ENCODE assay signal across 8 cellular contexts in genomic region chr16:83113317-83113716, GRCh38.
A peak's percentile ranks its signal among the peaks of the same experiment; 100 is the strongest.
DNase-seq lines count a peak whose midpoint lies in the region; ATAC-seq, FAIRE-seq and TF ChIP-seq lines count a peak whose summit lies in the region.

No MANE protein-coding gene starts in this region.

- no peak overlapping the region for H2BK5ac ChIP-seq in mesendoderm (ENCODE audit: low read length)

- FAIRE-seq in H54 (lab: Jason Lieb, UNC), result no peak

- H3K4me3 ChIP-seq in choroid plexus epithelial cell (ENCODE audit: low read depth, low read length) (no peak overlapping the region), mesendoderm (ENCODE audit: low read length) (no peak overlapping the region)

- H3K27me3 ChIP-seq in mesendoderm (ENCODE audit: insufficient read depth, low read length, poor library complexity), result no peaks in the 10 kb centered on the region

- no peak overlapping the region for H3K4ac ChIP-seq in mesendoderm (ENCODE audit: low read depth, low read length)

- DNase-seq in DMS53 treated with DMSO at 0.1 percent for 48 hours (lab: John Stamatoyannopoulos, UW; ENCODE audit: unreplicated experiment), result peak; percentile 1
- peak; percentile 63 for DNase-seq in choroid plexus epithelial cell (ENCODE audit: low read depth)
- peak; percentile 59 for DNase-seq in mesendoderm
- no peak for DNase-seq in T-cell
- DNase-seq in H54 (ENCODE audit: insufficient read length, low spot score), result no peak
- DNase-seq in stimulated activated naive B cell treated with anti-CD40 and anti-IgM and Interleukin-4, amounts not matched to agents 10 μg/mL and 1 μg/mL and 100 μg/mL, for 72 hours, result no peak

- CTCF ChIA-PET in T-cell (lab: Charles Lee), result no interaction called here

- no peak overlapping the region for H3K9ac ChIP-seq in mesendoderm (ENCODE audit: low read length)

- no peak overlapping the region for H2BK120ac ChIP-seq in mesendoderm (ENCODE audit: low read depth, low read length)

- no peaks in the 10 kb centered on the region for H3K4me1 ChIP-seq in mesendoderm (ENCODE audit: control insufficient read depth, low read depth, low read length)

- no CpG with 5 or more reads among the region's 7 CpGs for whole genome bisulfite sequencing in mesendoderm (ENCODE audit: extremely low coverage, insufficient coverage, low lambda C conversion rate)

- no peak overlapping the region for H3K4me3 Mint-ChIP-seq in T-cell
- H3K4me3 Mint-ChIP-seq in stimulated activated naive B cell treated with anti-CD40 and anti-IgM and Interleukin-4, amounts not matched to agents 10 μg/mL and 1 μg/mL and 100 μg/mL, for 72 hours, result no peak overlapping the region

- no peaks in the 10 kb centered on the region for H3K4me1 Mint-ChIP-seq in T-cell
- H3K4me1 Mint-ChIP-seq in stimulated activated naive B cell treated with anti-CD40 and anti-IgM and Interleukin-4, amounts not matched to agents 10 μg/mL and 1 μg/mL and 100 μg/mL, for 72 hours, result no peaks in the 10 kb centered on the region

- POLR2A ChIA-PET in T-cell (lab: Charles Lee), result no interaction called here

- no peak overlapping the region for H3K23ac ChIP-seq in mesendoderm (ENCODE audit: low read length)

- no peak overlapping the region for H3K4me2 ChIP-seq in mesendoderm (ENCODE audit: low read length)

- no peak overlapping the region for H2AK5ac ChIP-seq in mesendoderm (ENCODE audit: low read length)

- TF ChIP-seq CTCF in LNCAP (IDR thresholded peaks at IDR 0.05) (peak; percentile 61), choroid plexus epithelial cell (conservative IDR thresholded peaks at IDR 0.05; ENCODE audit: low read depth, low read length) (peak; percentile 87)

- no peak overlapping the region for H3K27ac Mint-ChIP-seq in T-cell
- H3K27ac Mint-ChIP-seq in stimulated activated naive B cell treated with anti-CD40 and anti-IgM and Interleukin-4, amounts not matched to agents 10 μg/mL and 1 μg/mL and 100 μg/mL, for 72 hours, result no peak overlapping the region

- no peak for TF ChIP-seq POLR2A in H54 (IDR thresholded peaks at IDR 0.05; ENCODE audit: low read depth, low read length)

- no peak overlapping the region for H4K8ac ChIP-seq in mesendoderm (ENCODE audit: low read depth, low read length)

- no peaks in the 10 kb centered on the region for H3K79me1 ChIP-seq in mesendoderm (ENCODE audit: low read length)

- ATAC-seq in T-cell (replicated peaks in 1 of 4) (no peak), GM18520 (IDR thresholded peaks at IDR 0.05; ENCODE audit: unreplicated experiment) (no peak)
- no peak for ATAC-seq in stimulated activated naive B cell treated with anti-CD40 and anti-IgM and Interleukin-4, amounts not matched to agents 10 μg/mL and 1 μg/mL and 100 μg/mL, for 72 hours (replicated peaks)

- H3K18ac ChIP-seq in mesendoderm (ENCODE audit: low read length), result no peak overlapping the region

- no peaks in the 10 kb centered on the region for H3K36me3 Mint-ChIP-seq in T-cell
- H3K36me3 Mint-ChIP-seq in stimulated activated naive B cell treated with anti-CD40 and anti-IgM and Interleukin-4, amounts not matched to agents 10 μg/mL and 1 μg/mL and 100 μg/mL, for 72 hours, result no peaks in the 10 kb centered on the region

- H3K36me3 ChIP-seq in mesendoderm (ENCODE audit: control insufficient read depth, insufficient read depth, low read length), result no peaks in the 10 kb centered on the region

- H3K27me3 Mint-ChIP-seq in T-cell, result peaks cover 4 to 5% of the 10 kb centered on the region in 2 donors
- peaks cover 12 to 18% of the 10 kb centered on the region in 2 donors for H3K27me3 Mint-ChIP-seq in stimulated activated naive B cell treated with anti-CD40 and anti-IgM and Interleukin-4, amounts not matched to agents 10 μg/mL and 1 μg/mL and 100 μg/mL, for 72 hours

- no peak overlapping the region for H3K27ac ChIP-seq in mesendoderm (ENCODE audit: low read depth, low read length)

- H3K56ac ChIP-seq in mesendoderm (ENCODE audit: low read length), result no peak overlapping the region

- no peak overlapping the region for H2BK15ac ChIP-seq in mesendoderm (replicated peaks; ENCODE audit: low read depth)

- H3K9me3 Mint-ChIP-seq in T-cell, result peaks cover 0 to 2% (median 0%) of the 10 kb centered on the region in 3 donors
- H3K9me3 Mint-ChIP-seq in stimulated activated naive B cell treated with anti-CD40 and anti-IgM and Interleukin-4, amounts not matched to agents 10 μg/mL and 1 μg/mL and 100 μg/mL, for 72 hours, result peaks cover 0 to 2% of the 10 kb centered on the region in 2 donors

- no peaks in the 10 kb centered on the region for H3K79me2 ChIP-seq in mesendoderm (ENCODE audit: control insufficient read depth, insufficient read depth, low read length)

- H4K5ac ChIP-seq in mesendoderm (ENCODE audit: low read length), result no peak overlapping the region

Comparison
In these comparisons a context has a peak if more than half of its experiments do, and no peak if none do; other contexts are left out.
1. DNase-seq: peak in DMS53 treated with DMSO at 0.1 percent for 48 hours (single experiment), choroid plexus epithelial cell (single experiment) and mesendoderm (single experiment); none in T-cell (0 of 34), H54 (single experiment) and stimulated activated naive B cell treated with anti-CD40 and anti-IgM and Interleukin-4, amounts not matched to agents 10 μg/mL and 1 μg/mL and 100 μg/mL, for 72 hours (single experiment).